Comparison of ENCODE assay signal across 19 cellular contexts in the genomic region with DNA sequence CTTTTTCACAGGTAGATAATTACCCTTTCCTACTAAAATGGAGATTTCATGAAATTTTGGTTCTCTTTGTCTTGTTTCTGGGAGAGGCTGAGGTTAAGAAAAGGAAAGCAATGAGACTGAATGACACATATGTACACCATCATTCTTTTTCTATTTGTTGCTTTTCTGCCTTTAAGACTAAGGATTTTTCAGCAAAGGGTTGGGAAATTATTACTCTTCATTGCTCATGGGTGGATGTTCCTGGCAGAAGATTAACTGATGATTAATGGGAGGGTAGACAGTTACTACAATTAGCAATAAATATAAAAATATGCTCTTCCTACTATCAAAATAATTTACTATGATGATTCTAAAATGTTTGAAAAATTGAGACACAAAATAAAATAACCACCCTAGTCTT.
"Had no signal": no experiment of that assay in that cellular context is flagged by ENCODE, and none has a peak within 500 bp of the region (broad histone marks: within the 10 kb centered on the region; RNA-seq: fewer than 3 reads in every experiment).

No MANE protein-coding gene starts in this region.

- H3K9me3 ChIP-seq: adrenal gland, esophagus squamous epithelium, left ventricle myocardium inferior, tibial nerve, uterus had no signal

- H3K36me3 ChIP-seq: adrenal gland, esophagus squamous epithelium, left ventricle myocardium inferior, tibial nerve, uterus had no signal

- H3K27me3 ChIP-seq: adrenal gland, esophagus squamous epithelium, tibial nerve, uterus had no signal

- ATAC-seq: activated T-cell treated with anti-CD3 and anti-CD28 coated beads, Interleukin-2, amount 50 U/mL, for 72 hours; stimulated activated naive CD8-positive, alpha-beta T cell treated with anti-CD3 and anti-CD28 coated beads, Interleukin-15, Interleukin-2, amounts not matched to agents 100 U/mL and 50 U/mL, for 24 hours; T-cell had no signal

- H3K4me1 ChIP-seq: adrenal gland, left ventricle myocardium inferior, tibial nerve, uterus had no signal

- FAIRE-seq: frontal cortex, kidney had no signal

- H3K27ac ChIP-seq: adrenal gland, esophagus squamous epithelium, left ventricle myocardium inferior, tibial nerve, uterus had no signal

- DNase-seq: activated CD4-positive, alpha-beta T cell treated with anti-CD3 and anti-CD28 coated beads, Interleukin-2, amount 10 ng/mL, durations not matched to agents 24 days and 14 days; activated CD4-positive, CD25-positive, alpha-beta regulatory T cell; activated CD8-positive, alpha-beta memory T cell treated with anti-CD3 and anti-CD28 coated beads, Interleukin-2, amount 50 U/mL, for 4 hours; activated gamma-delta T cell; activated T-cell treated with anti-CD3 and anti-CD28 coated beads, Interleukin-2, amount 50 U/mL, for 72 hours; adrenal gland; effector CD4-positive, alpha-beta T cell; esophagus squamous epithelium; head of caudate nucleus; kidney; left ventricle myocardium inferior; mammary epithelial cell; midbrain; stimulated activated CD4-positive, alpha-beta T cell treated with anti-CD3 and anti-CD28 coated beads, Interleukin-2, amount 100 ng/mL, for 24 hours; stimulated activated naive CD8-positive, alpha-beta T cell treated with anti-CD3 and anti-CD28 coated beads, Interleukin-15, Interleukin-2, amounts not matched to agents 100 U/mL and 50 U/mL, for 24 hours; T-cell; uterus had no signal

- H3K4me3 ChIP-seq: adrenal gland, esophagus squamous epithelium, left ventricle myocardium inferior, tibial nerve, uterus had no signal
